In genomic region chr2:111900859-111901258, GRCh38 we compare ENCODE assay signal across 9 cellular contexts.
DNase-seq lines count a peak whose midpoint lies in the region; ATAC-seq and TF ChIP-seq lines count a peak whose summit lies in the region.
"Had no signal": no experiment of that assay in that cellular context is flagged by ENCODE, and none has a peak within 500 bp of the region (broad histone marks: within the 10 kb centered on the region; RNA-seq: fewer than 3 reads in every experiment).

No MANE protein-coding gene starts in this region.

- peak overlapping the region; percentile 64 to 84 (median 84) for H3K27ac Mint-ChIP-seq in nephron
- H3K27ac Mint-ChIP-seq: B cell had no signal

- no peaks in the 10 kb centered on the region for H3K36me3 Mint-ChIP-seq in nephron (ENCODE audit: low read depth)

- peak overlapping the region; percentile 67 for H3K27ac ChIP-seq in caudate nucleus (ENCODE audit: low read depth, low read length)

- peaks cover 13% of the 10 kb centered on the region for H3K27me3 Mint-ChIP-seq in nephron (ENCODE audit: low read depth)

- ATAC-seq in GM21737 (IDR thresholded peaks at IDR 0.05; ENCODE audit: unreplicated experiment), result no peak

- peak overlapping the region; percentile 78 to 91 (median 89) for H3K4me3 Mint-ChIP-seq in nephron

- TF ChIP-seq CTCF in nephron (IDR thresholded peaks at IDR 0.05; ENCODE audit: unreplicated experiment in 3 of 3), result peak; percentile 42 to 53 (median 45)

- peak in 2 of 3 experiments; percentile 16 to 38 for DNase-seq in NCI-H1417 (lab: John Stamatoyannopoulos, UW)
- no peak for DNase-seq in NCI-H1417 treated with DMSO at 0.1 percent for 48 hours (lab: John Stamatoyannopoulos, UW)
- peak; percentile 35 for DNase-seq in NCI-H2196 treated with DMSO at 0.1 percent for 48 hours (lab: John Stamatoyannopoulos, UW; ENCODE audit: unreplicated experiment)
- peak in 25 of 61 donors; percentile 4 to 64 (median 25) for DNase-seq in caudate nucleus (lab: John Stamatoyannopoulos, UW)
- no peak for DNase-seq in cortex of kidney (lab: John Stamatoyannopoulos, UW)
- no peak for DNase-seq in GOT3 (lab: John Stamatoyannopoulos, UW)

- H3K9me3 Mint-ChIP-seq in nephron, result no peaks in the 10 kb centered on the region

- peaks cover 48% of the 10 kb centered on the region for H3K4me1 Mint-ChIP-seq in nephron

Comparison
In these comparisons a context has a peak if more than half of its experiments do, and no peak if none do; other contexts are left out.
1. DNase-seq: peak in NCI-H1417 (2 of 3) and NCI-H2196 treated with DMSO at 0.1 percent for 48 hours (single experiment); none in NCI-H1417 treated with DMSO at 0.1 percent for 48 hours (single experiment), cortex of kidney (single experiment) and GOT3 (single experiment).